In the genomic region with DNA sequence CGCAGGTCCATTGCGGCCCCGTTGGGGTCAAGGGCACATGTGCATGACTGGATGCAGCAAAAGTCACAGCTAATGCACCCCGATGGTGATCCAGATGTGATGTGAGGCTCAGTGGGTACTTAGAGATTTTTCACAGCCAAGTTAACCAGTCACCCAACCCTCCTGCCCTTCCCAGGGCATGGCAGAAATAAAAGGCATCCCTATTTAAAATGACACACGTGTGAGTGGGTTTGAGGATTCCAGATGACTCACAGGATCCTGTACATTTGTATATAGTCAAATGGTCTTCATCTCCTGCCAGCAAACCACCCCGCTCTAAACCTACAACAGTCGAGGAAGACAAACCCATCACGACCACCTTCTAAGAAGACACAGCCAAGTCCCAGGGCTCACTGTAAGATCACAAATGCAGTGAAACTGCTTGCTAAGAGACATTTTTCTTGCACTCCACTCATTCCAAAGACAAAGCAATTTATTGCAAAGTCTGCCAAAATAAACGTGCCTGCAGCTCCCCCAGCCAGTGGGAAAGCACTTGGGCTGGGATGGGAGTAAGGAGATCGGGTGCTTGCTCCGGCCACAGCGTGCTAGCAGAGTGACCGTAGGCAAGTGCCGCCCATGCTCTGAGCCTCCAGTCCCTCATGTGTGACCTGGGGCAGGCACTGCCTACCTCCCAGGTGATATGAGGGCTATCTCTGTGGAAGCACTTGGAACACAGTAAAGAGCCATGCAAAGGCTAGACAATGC, we compare ENCODE assay signal across 21 cellular contexts.
A peak's percentile ranks its signal among the peaks of the same experiment; 100 is the strongest.
DNase-seq lines count a peak whose midpoint lies in the region; ATAC-seq and TF ChIP-seq lines count a peak whose summit lies in the region.
"Had no signal": no experiment of that assay in that cellular context is flagged by ENCODE, and none has a peak within 500 bp of the region (broad histone marks: within the 10 kb centered on the region; RNA-seq: fewer than 3 reads in every experiment).

No MANE protein-coding gene starts in this region.

- ATAC-seq in IMR-90 (ENCODE audit: low read depth) (peak; percentile 71), psoas muscle (no peak)
- ATAC-seq: body of pancreas, foreskin keratinocyte, lower lobe of right lung, right cardiac atrium had no signal

- peak overlapping the region; percentile 33 for H2AFZ ChIP-seq in IMR-90 (replicated peaks; ENCODE audit: low read length, poor library complexity)
- H2AFZ ChIP-seq: hepatocyte had no signal

- no peak for TF ChIP-seq RAD21 in IMR-90 (IDR thresholded peaks at IDR 0.05; ENCODE audit: low read length)

- no peak overlapping the region for H2AK9ac ChIP-seq in IMR-90 (replicated peaks; ENCODE audit: low read depth, low read length, poor library complexity)

- H3K56ac ChIP-seq in IMR-90 (ENCODE audit: extremely low read depth, insufficient read depth, low read length) = no peak overlapping the region
- H3K56ac ChIP-seq in mesendoderm (ENCODE audit: low read length) = no peak overlapping the region

- no peak overlapping the region for H3K9ac ChIP-seq in IMR-90 (ENCODE audit: low read depth, low read length)
- no peak overlapping the region for H3K9ac ChIP-seq in mesendoderm (ENCODE audit: low read length)

- no peaks in the 10 kb centered on the region for H3K79me2 ChIP-seq in mesendoderm (ENCODE audit: control insufficient read depth, insufficient read depth, low read length)
- H3K79me2 ChIP-seq: hepatocyte had no signal

- WGBS in IMR-90 (ENCODE audit: extremely low coverage in 2 of 2, insufficient read length in 1 of 2), 2 experiments = 7% methylated on average over 2 of the region's 14 CpGs; no CpG with 5 or more reads in 1 of the 2 experiments
- no CpG with 5 or more reads among the region's 14 CpGs for WGBS in mesendoderm (ENCODE audit: extremely low coverage, insufficient coverage, low lambda C conversion rate)
- 70 to 76% (median 74%) methylated on average over 14 of the region's 14 CpGs for WGBS in psoas muscle, 3 donors

- peak overlapping the region; percentile 67; the same call in 1 of the 2 replicates for H2AK5ac ChIP-seq in IMR-90 (ENCODE audit: low read depth, low read length)
- no peak overlapping the region for H2AK5ac ChIP-seq in mesendoderm (ENCODE audit: low read length)

- H4K5ac ChIP-seq in IMR-90 (ENCODE audit: low read depth, low read length) = no peak overlapping the region
- no peak overlapping the region for H4K5ac ChIP-seq in mesendoderm (ENCODE audit: low read length)

- CTCF ChIA-PET in IMR-90 (lab: Yijun Ruan, JAX) (interaction anchor here (1.2 kb wide), 1 partner anchor 8 kb away, joined by 9 read pairs; no protein-coding TSS in a partner anchor), HEK293T (lab: Yijun Ruan, JAX) (interaction anchor here (0.6 to 1.0 kb wide), 2 partner anchors 8 to 55 kb away, joined by 3 read pairs; no protein-coding TSS in a partner anchor)

- in situ Hi-C loops in IMR-90 (cut with MboI; ENCODE audit: low sequenced_read_pairs) = no loop called here

- no peak overlapping the region for H2BK5ac ChIP-seq in IMR-90 (ENCODE audit: low read depth, low read length, poor library complexity, severe bottlenecking)
- H2BK5ac ChIP-seq in mesendoderm (ENCODE audit: low read length) = no peak overlapping the region

- H3K14ac ChIP-seq in IMR-90 (replicated peaks; ENCODE audit: low read depth, low read length) = 0 out of 2 replicates have a peak overlapping the region, but pooled peaks have one; percentile 0

- H3K4ac ChIP-seq in IMR-90 (ENCODE audit: low read depth, low read length) (peak overlapping the region; percentile 17; the same call in 1 of the 2 replicates), mesendoderm (ENCODE audit: low read depth, low read length) (no peak overlapping the region)

- intact Hi-C loops in IMR-90 (cut with micrococcal nuclease) = no loop called here
- intact Hi-C loops in psoas muscle (cut with DNase I) = no loop called here

- H4K91ac ChIP-seq in IMR-90 (ENCODE audit: insufficient read depth, low read depth, low read length) = no peak overlapping the region

- peaks cover 8% of the 10 kb centered on the region for H3K9me1 ChIP-seq in IMR-90 (ENCODE audit: insufficient read depth, low read length)

- H4K20me1 ChIP-seq in IMR-90 (ENCODE audit: insufficient read depth, low read length) = peaks cover 3% of the 10 kb centered on the region; the same call in 1 of the 2 replicates

- H3K27me3 ChIP-seq in IMR-90 (ENCODE audit: control insufficient read depth, insufficient read depth, low read length) (peaks cover 10% of the 10 kb centered on the region), mesendoderm (ENCODE audit: insufficient read depth, low read length, poor library complexity) (no peaks in the 10 kb centered on the region), psoas muscle (ENCODE audit: insufficient read depth in 3 of 3, low read length in 2 of 3) (no peaks in the 10 kb centered on the region)
- H3K27me3 ChIP-seq: body of pancreas had no signal

- no peaks in the 10 kb centered on the region for H3K9me3 ChIP-seq in IMR-90 (ENCODE audit: control insufficient read depth, insufficient read depth, low read length)
- H3K9me3 ChIP-seq in psoas muscle = no peaks in the 10 kb centered on the region
- H3K9me3 ChIP-seq: body of pancreas, lower lobe of right lung, suprapubic skin had no signal

- H3K27ac ChIP-seq in IMR-90 (ENCODE audit: insufficient read depth, low read length) = no peak overlapping the region
- no peak overlapping the region for H3K27ac ChIP-seq in mesendoderm (ENCODE audit: low read depth, low read length)
- no peak overlapping the region for H3K27ac ChIP-seq in psoas muscle
- H3K27ac ChIP-seq: body of pancreas, coronary artery, foreskin keratinocyte, hepatocyte, lower lobe of right lung, SK-N-MC, suprapubic skin had no signal

- H3K18ac ChIP-seq in IMR-90 (ENCODE audit: low read depth, low read length) = no peak overlapping the region
- no peak overlapping the region for H3K18ac ChIP-seq in mesendoderm (ENCODE audit: low read length)

- dilution Hi-C loops in IMR-90 (cut with HindIII; ENCODE audit: low sequenced_read_pairs, unreplicated experiment) = no loop called here

- H3K36me3 ChIP-seq in IMR-90 (ENCODE audit: control insufficient read depth, insufficient read depth, low read length) (no peaks in the 10 kb centered on the region), mesendoderm (ENCODE audit: control insufficient read depth, insufficient read depth, low read length) (no peaks in the 10 kb centered on the region), psoas muscle (ENCODE audit: insufficient read depth in 1 of 2, low read depth in 1 of 2) (no peaks in the 10 kb centered on the region)
- H3K36me3 ChIP-seq: lower lobe of right lung, suprapubic skin had no signal

- H3K4me3 ChIP-seq in IMR-90 (ENCODE audit: insufficient read depth, low read depth, low read length) (no peak overlapping the region), mesendoderm (ENCODE audit: low read length) (no peak overlapping the region), psoas muscle (no peak overlapping the region)
- H3K4me3 ChIP-seq: body of pancreas, coronary artery, hepatocyte, lower lobe of right lung, SK-N-MC, suprapubic skin had no signal

- H4K8ac ChIP-seq in IMR-90 (ENCODE audit: low read depth in 2 of 2, low read length in 2 of 2) (peak overlapping the region in 1 of 2 experiments; percentile 4; a peak in 1 of 4 replicates), mesendoderm (ENCODE audit: low read depth, low read length) (no peak overlapping the region)

- BruUV-seq in IMR-90 (replicated peaks; lab: Mats Ljungman, UMichigan) = no TSS peak

- H2BK120ac ChIP-seq in IMR-90 (ENCODE audit: low read depth, low read length) = peak overlapping the region; percentile 32; the same call in 1 of the 2 replicates
- H2BK120ac ChIP-seq in mesendoderm (ENCODE audit: low read depth, low read length) = no peak overlapping the region

- DNase-seq in AG08396 (ENCODE audit: low spot score) (peak; percentile 27), IMR-90 (peak; percentile 70), dedifferentiated amniotic fluid mesenchymal stem cell (ENCODE audit: extremely low spot score) (peak; percentile 21), mesendoderm (no peak), psoas muscle (no peak), RPMI8226 (no peak), HEK293T (ENCODE audit: extremely low spot score) (no peak), NCI-H446 treated with DMSO at 0.1 percent for 48 hours (lab: John Stamatoyannopoulos, UW) (no peak)
- DNase-seq: activated CD4-positive, CD25-positive, alpha-beta regulatory T cell; body of pancreas; CD4-positive, alpha-beta T cell; foreskin keratinocyte; KG1; lower lobe of right lung; NCI-H187 treated with DMSO at 0.1 percent for 48 hours; right cardiac atrium; T-helper 9 cell had no signal

- no peak for TF ChIP-seq POLR2A in IMR-90 (IDR thresholded peaks at IDR 0.05; ENCODE audit: low read depth, low read length)

- no peak overlapping the region; the same call in 2 of the 3 replicates for H2BK15ac ChIP-seq in IMR-90 (ENCODE audit: low read depth, low read length)
- no peak overlapping the region for H2BK15ac ChIP-seq in mesendoderm (replicated peaks; ENCODE audit: low read depth)

- peak overlapping the region; percentile 30; the same call in 1 of the 2 replicates for H2BK20ac ChIP-seq in IMR-90 (ENCODE audit: low read depth, low read length)

- no peaks in the 10 kb centered on the region for H3K79me1 ChIP-seq in IMR-90 (ENCODE audit: low read depth in 1 of 2, low read length in 2 of 2)
- H3K79me1 ChIP-seq in mesendoderm (ENCODE audit: low read length) = no peaks in the 10 kb centered on the region

- TF ChIP-seq CTCF in IMR-90 (conservative IDR thresholded peaks at IDR 0.05; ENCODE audit: low read depth, low read length) (no peak), psoas muscle (IDR thresholded peaks at IDR 0.05) (no peak)

- H3K4me2 ChIP-seq in IMR-90 (ENCODE audit: low read depth, low read length) = peak overlapping the region; percentile 37
- H3K4me2 ChIP-seq in mesendoderm (ENCODE audit: low read length) = no peak overlapping the region
- H3K4me2 ChIP-seq: hepatocyte had no signal

- H3K4me1 ChIP-seq in IMR-90 (ENCODE audit: control insufficient read depth, insufficient read depth, low read length) (peaks cover 13% of the 10 kb centered on the region), mesendoderm (ENCODE audit: control insufficient read depth, low read depth, low read length) (peaks cover 11% of the 10 kb centered on the region), psoas muscle (no peaks in the 10 kb centered on the region)
- H3K4me1 ChIP-seq: body of pancreas, foreskin keratinocyte, suprapubic skin had no signal

- POLR2A ChIA-PET in IMR-90 (lab: Charles Lee; ENCODE audit: unreplicated experiment) (no interaction called here), HEK293T (lab: Yijun Ruan, JAX) (no interaction called here)

- no peak overlapping the region for H3K23ac ChIP-seq in IMR-90 (ENCODE audit: low read depth, low read length)
- peak overlapping the region; percentile 30 for H3K23ac ChIP-seq in mesendoderm (ENCODE audit: low read length)

TF ChIP-seq in IMR-90, 13 proteins besides CTCF, POLR2A, EP300 and RAD21 (continues in another document):
- TF ChIP-seq SMC3 (IDR thresholded peaks at IDR 0.05; ENCODE audit: low read depth, low read length) = no peak
- 0 out of 2 replicates have a peak, but pooled peaks have one; percentile 38 for TF ChIP-seq BHLHE40 (IDR thresholded peaks at IDR 0.05; ENCODE audit: low read depth, low read length)

TF ChIP-seq in HEK293T, 16 proteins besides CTCF, POLR2A, EP300 and RAD21:
- TF ChIP-seq NFRKB (IDR thresholded peaks at IDR 0.05) (no peak), LEF1 (IDR thresholded peaks at IDR 0.05; ENCODE audit: borderline replicate concordance) (no peak), SUZ12 (IDR thresholded peaks at IDR 0.05) (no peak), FOXK2 (IDR thresholded peaks at IDR 0.05) (no peak)

Comparison
In these comparisons a context has a peak if more than half of its experiments do, and no peak if none do; other contexts are left out.
1. DNase-seq: peak in AG08396 (single experiment), IMR-90 (single experiment) and dedifferentiated amniotic fluid mesenchymal stem cell (single experiment); none in mesendoderm (single experiment), psoas muscle (0 of 2), RPMI8226 (single experiment), HEK293T (single experiment) and NCI-H446 treated with DMSO at 0.1 percent for 48 hours (single experiment).